Comparison of ENCODE assay signal across 8 cellular contexts in the genomic region with DNA sequence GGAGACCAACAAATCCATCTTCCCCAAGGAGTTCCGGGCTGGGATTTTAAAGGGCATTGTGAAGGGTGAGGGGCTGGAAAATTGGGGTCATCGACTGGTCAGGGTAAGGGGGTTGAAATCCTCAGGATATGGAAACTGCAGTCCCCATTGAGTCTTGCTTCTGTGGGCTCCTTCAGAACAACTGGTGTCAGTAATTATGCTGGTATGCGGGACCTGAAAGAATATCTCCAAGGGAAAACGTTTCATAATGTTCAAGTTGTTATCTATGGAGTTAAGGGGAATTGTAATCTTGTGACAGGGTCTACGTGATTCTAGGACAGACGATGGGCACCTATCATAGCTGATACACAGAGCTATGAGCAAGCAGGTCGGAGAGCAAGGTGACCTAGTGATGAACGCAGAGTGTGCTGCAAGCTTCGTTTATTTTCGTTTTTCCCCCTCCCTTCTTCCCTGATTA. TPM values are rescaled to one million over a fixed set of nuclear protein-coding genes. Genes with fewer than 3 reads are reported as not detected.
A peak's percentile ranks its signal among the peaks of the same experiment; 100 is the strongest.
DNase-seq lines count a peak whose midpoint lies in the region; ATAC-seq and TF ChIP-seq lines count a peak whose summit lies in the region.

No MANE protein-coding gene starts in this region.

- H3K4me1 ChIP-seq in testis: peaks cover 6% of the 10 kb centered on the region

- intact Hi-C loops in testis (cut with DNase I; ENCODE audit: low total_unique reads): no loop called here

- H3K36me3 Mint-ChIP-seq in T-helper 1 cell treated with Interleukin-12 subunit alpha and Interleukin-12 subunit beta and Interleukin-4 antibody, amounts not matched to agents 30 μg/mL and 1 μg/mL, for 36 hours (ENCODE audit: low read depth): peaks cover 27% of the 10 kb centered on the region
- peaks cover 43% of the 10 kb centered on the region for H3K36me3 Mint-ChIP-seq in activated T-helper 17 cell treated with anti-CD3 and anti-CD28 coated beads, Interleukin-2, amount 50 U/mL, for 72 hours (ENCODE audit: low read depth)

- TF ChIP-seq POLR2A in testis (IDR thresholded peaks at IDR 0.05): no peak

- H3K36me3 ChIP-seq in testis (ENCODE audit: low read depth, missing control alignments): no peaks in the 10 kb centered on the region

- no peak for DNase-seq in T-helper 1 cell
- DNase-seq in iris pigment epithelial cell (ENCODE audit: low read depth): peak; percentile 36
- DNase-seq in testis: no peak
- no peak for DNase-seq in activated CD4-positive, alpha-beta T cell treated with anti-CD3 and anti-CD28 coated beads for 1 hour
- no peak for DNase-seq in hypothalamus (lab: John Stamatoyannopoulos, UW)

- WGBS in testis, 2 donors: 5 to 7% methylated on average over 10 of the region's 10 CpGs

- no peaks in the 10 kb centered on the region for H3K9me3 ChIP-seq in testis

- H3K27ac Mint-ChIP-seq in T-helper 1 cell treated with Interleukin-12 subunit alpha and Interleukin-12 subunit beta and Interleukin-4 antibody, amounts not matched to agents 30 μg/mL and 1 μg/mL, for 36 hours: peak overlapping the region; percentile 98
- H3K27ac Mint-ChIP-seq in activated T-helper 17 cell treated with anti-CD3 and anti-CD28 coated beads, Interleukin-2, amount 50 U/mL, for 72 hours: peak overlapping the region; percentile 95

- no peaks in the 10 kb centered on the region for H3K27me3 Mint-ChIP-seq in T-helper 1 cell treated with Interleukin-12 subunit alpha and Interleukin-12 subunit beta and Interleukin-4 antibody, amounts not matched to agents 30 μg/mL and 1 μg/mL, for 36 hours (ENCODE audit: low read depth)
- no peaks in the 10 kb centered on the region for H3K27me3 Mint-ChIP-seq in activated T-helper 17 cell treated with anti-CD3 and anti-CD28 coated beads, Interleukin-2, amount 50 U/mL, for 72 hours

- H3K4me1 Mint-ChIP-seq in T-helper 1 cell treated with Interleukin-12 subunit alpha and Interleukin-12 subunit beta and Interleukin-4 antibody, amounts not matched to agents 30 μg/mL and 1 μg/mL, for 36 hours (ENCODE audit: low read depth): peaks cover 24% of the 10 kb centered on the region
- peaks cover 22% of the 10 kb centered on the region for H3K4me1 Mint-ChIP-seq in activated T-helper 17 cell treated with anti-CD3 and anti-CD28 coated beads, Interleukin-2, amount 50 U/mL, for 72 hours

- peak; percentile 24 for ATAC-seq in HG03095 (IDR thresholded peaks at IDR 0.05; ENCODE audit: unreplicated experiment)
- peak; percentile 75 for ATAC-seq in activated T-helper 17 cell treated with anti-CD3 and anti-CD28 coated beads, Interleukin-2, amount 50 U/mL, for 72 hours (replicated peaks)

- peak overlapping the region; percentile 89 to 94 for H3K27ac ChIP-seq in testis

- H3K27me3 ChIP-seq in testis: no peaks in the 10 kb centered on the region

- H3K9me3 Mint-ChIP-seq in T-helper 1 cell treated with Interleukin-12 subunit alpha and Interleukin-12 subunit beta and Interleukin-4 antibody, amounts not matched to agents 30 μg/mL and 1 μg/mL, for 36 hours: no peaks in the 10 kb centered on the region
- no peaks in the 10 kb centered on the region for H3K9me3 Mint-ChIP-seq in activated T-helper 17 cell treated with anti-CD3 and anti-CD28 coated beads, Interleukin-2, amount 50 U/mL, for 72 hours

- no peak for TF ChIP-seq CTCF in testis (IDR thresholded peaks at IDR 0.05)

- H3K4me3 ChIP-seq in testis: peak overlapping the region; percentile 90 to 92

- peak overlapping the region; percentile 100 for H3K4me3 Mint-ChIP-seq in T-helper 1 cell treated with Interleukin-12 subunit alpha and Interleukin-12 subunit beta and Interleukin-4 antibody, amounts not matched to agents 30 μg/mL and 1 μg/mL, for 36 hours
- peak overlapping the region; percentile 95 for H3K4me3 Mint-ChIP-seq in activated T-helper 17 cell treated with anti-CD3 and anti-CD28 coated beads, Interleukin-2, amount 50 U/mL, for 72 hours

RNA-seq across cellular contexts. Expression of gene RHBDD2, which starts 0.5 kb away (rescaled TPM):
- total RNA-seq in activated T-helper 17 cell treated with anti-CD3 and anti-CD28 coated beads, Interleukin-2, amount 50 U/mL, for 72 hours: 10 to 100 TPM; 16.5 to 19.3 TPM
- 100 to 1,000 TPM; 106 to 109 TPM for total RNA-seq in testis
- polyA plus RNA-seq in testis (ENCODE audit: insufficient read depth, low read depth, low replicate concordance): 161 TPM

RNA-seq across cellular contexts. Expression of gene POR, which starts 36.6 kb away (rescaled TPM):
- 10 to 100 TPM; 24.4 to 53.7 TPM for total RNA-seq in activated T-helper 17 cell treated with anti-CD3 and anti-CD28 coated beads, Interleukin-2, amount 50 U/mL, for 72 hours
- total RNA-seq in testis: 100 to 1,000 TPM; 122 to 169 TPM
- polyA plus RNA-seq in testis (ENCODE audit: insufficient read depth, low read depth, low replicate concordance): 98.5 TPM

Comparison
In these comparisons a context has a peak if more than half of its experiments do, and no peak if none do; other contexts are left out.
1. RNA of gene RHBDD2, which starts 0.5 kb away (total RNA-seq): 106 to 109 TPM in testis; 16.5 to 19.3 TPM in activated T-helper 17 cell treated with anti-CD3 and anti-CD28 coated beads, Interleukin-2, amount 50 U/mL, for 72 hours; every median in the first group is over 4 times any median in the second.